1 cellular context compared by ENCODE assay signal in genomic region chr15:81092559-81092902, GRCh38.
TF ChIP-seq lines count a peak whose summit lies in the region.

No MANE protein-coding gene starts in this region.

TF ChIP-seq in IMR-90, 13 proteins besides CTCF, POLR2A, EP300 and RAD21:
- TF ChIP-seq RCOR1 (IDR thresholded peaks at IDR 0.05; ENCODE audit: insufficient replicate concordance, low read length): no peak
- TF ChIP-seq NFE2L2 (IDR thresholded peaks at IDR 0.05; ENCODE audit: low read depth, low read length): no peak
- TF ChIP-seq BHLHE40 (IDR thresholded peaks at IDR 0.05; ENCODE audit: low read depth, low read length): no peak
- no peak for TF ChIP-seq MAFK (IDR thresholded peaks at IDR 0.05; ENCODE audit: low read depth, low read length)
- no peak for TF ChIP-seq SMC3 (IDR thresholded peaks at IDR 0.05; ENCODE audit: low read depth, low read length)
- no peak for TF ChIP-seq MAZ (IDR thresholded peaks at IDR 0.05; ENCODE audit: borderline replicate concordance, low read depth, low read length)
- no peak for TF ChIP-seq RFX5 (IDR thresholded peaks at IDR 0.05; ENCODE audit: low read depth, low read length)
- TF ChIP-seq MXI1 (IDR thresholded peaks at IDR 0.05; ENCODE audit: borderline replicate concordance, low read depth, low read length): no peak
- TF ChIP-seq USF2 (IDR thresholded peaks at IDR 0.05; ENCODE audit: low read depth, low read length): no peak
